In the genomic region with DNA sequence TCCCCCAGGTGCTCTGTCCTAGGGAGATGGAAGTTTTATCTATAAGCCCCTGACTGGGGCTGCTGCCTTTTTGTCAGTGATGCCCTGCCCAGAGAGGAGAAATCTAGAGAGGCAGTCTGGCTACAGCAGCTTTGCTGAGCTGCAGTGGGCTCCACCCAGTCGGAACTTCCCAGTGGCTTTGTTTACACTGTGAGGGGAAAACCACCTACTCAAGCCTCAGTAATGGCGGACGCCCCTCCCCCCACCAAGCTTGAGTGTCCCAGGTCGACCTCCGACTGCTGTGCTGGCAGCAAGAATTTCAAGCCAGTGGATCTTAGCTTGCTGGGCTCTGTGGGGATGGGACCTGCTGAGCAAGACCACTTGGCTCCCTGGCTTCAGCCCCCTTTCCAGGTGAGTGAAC, we compare ENCODE assay signal across 14 cellular contexts. TPM values are rescaled to one million over a fixed set of nuclear protein-coding genes. Genes with fewer than 3 reads are reported as not detected.
"Had no signal": no experiment of that assay in that cellular context is flagged by ENCODE, and none has a peak within 500 bp of the region (broad histone marks: within the 10 kb centered on the region; RNA-seq: fewer than 3 reads in every experiment).

No MANE protein-coding gene starts in this region.

RNA-seq across cellular contexts. Expression of gene SPINK13, which starts 12.3 kb away (rescaled TPM):
- total RNA-seq: activated CD8-positive, alpha-beta memory T cell treated with anti-CD3 and anti-CD28 coated beads for 36 hours; activated T-helper 2 cell treated with anti-CD3 and anti-CD28 coated beads, Interferon-gamma antibody, Interleukin-2, Interleukin-4, amounts not matched to agents 10 μg/mL and 5 μg/mL and 100 μg/mL, durations not matched to agents 14 hours and 24 hours and 36 hours; fibroblast of lung; frontal cortex; heart right ventricle; kidney epithelial cell; lower lobe of right lung; posterior vena cava; right cardiac atrium; T-cell; transverse colon had no signal
- polyA plus RNA-seq: fibroblast of lung, small intestine had no signal

RNA-seq across cellular contexts. Expression of gene SPINK7, which starts 31.3 kb away (rescaled TPM):
- total RNA-seq: activated CD8-positive, alpha-beta memory T cell treated with anti-CD3 and anti-CD28 coated beads for 36 hours; activated T-helper 2 cell treated with anti-CD3 and anti-CD28 coated beads, Interferon-gamma antibody, Interleukin-2, Interleukin-4, amounts not matched to agents 10 μg/mL and 5 μg/mL and 100 μg/mL, durations not matched to agents 14 hours and 24 hours and 36 hours; body of pancreas; fibroblast of lung; frontal cortex; heart right ventricle; kidney epithelial cell; lower lobe of right lung; posterior vena cava; right cardiac atrium; subcutaneous adipose tissue; T-cell; transverse colon had no signal
- polyA plus RNA-seq: fibroblast of lung, heart right ventricle, right cardiac atrium had no signal

RNA-seq across cellular contexts. Expression of gene MARCOL, which starts 42.6 kb away (rescaled TPM):
- total RNA-seq: activated CD8-positive, alpha-beta memory T cell treated with anti-CD3 and anti-CD28 coated beads for 36 hours; activated T-helper 2 cell treated with anti-CD3 and anti-CD28 coated beads, Interferon-gamma antibody, Interleukin-2, Interleukin-4, amounts not matched to agents 10 μg/mL and 5 μg/mL and 100 μg/mL, durations not matched to agents 14 hours and 24 hours and 36 hours; body of pancreas; fibroblast of lung; frontal cortex; heart right ventricle; kidney epithelial cell; lower lobe of right lung; posterior vena cava; right cardiac atrium; subcutaneous adipose tissue; T-cell; transverse colon had no signal
- polyA plus RNA-seq: fibroblast of lung, heart right ventricle, right cardiac atrium, small intestine had no signal

RNA-seq across cellular contexts. Expression of gene SPINK9, which starts 54.5 kb away (rescaled TPM):
- total RNA-seq: activated CD8-positive, alpha-beta memory T cell treated with anti-CD3 and anti-CD28 coated beads for 36 hours; activated T-helper 2 cell treated with anti-CD3 and anti-CD28 coated beads, Interferon-gamma antibody, Interleukin-2, Interleukin-4, amounts not matched to agents 10 μg/mL and 5 μg/mL and 100 μg/mL, durations not matched to agents 14 hours and 24 hours and 36 hours; body of pancreas; fibroblast of lung; frontal cortex; kidney epithelial cell; lower lobe of right lung; posterior vena cava; subcutaneous adipose tissue; T-cell; transverse colon had no signal
- polyA plus RNA-seq: fibroblast of lung, heart right ventricle, small intestine had no signal
